ENCODE assay signal across 8 cellular contexts in genomic region chr18:42114310-42114943, GRCh38.
DNase-seq lines count a peak whose midpoint lies in the region; ATAC-seq and TF ChIP-seq lines count a peak whose summit lies in the region.

No MANE protein-coding gene starts in this region.

- peak overlapping the region; percentile 70 for H3K27ac ChIP-seq in OCI-LY3 (ENCODE audit: low read length)
- H3K27ac ChIP-seq in neural cell (ENCODE audit: low read length), result peak overlapping the region; percentile 15
- peak overlapping the region in 2 of 4 donors; percentile 47 to 53 for H3K27ac ChIP-seq in tibial nerve

- H3K9ac ChIP-seq in OCI-LY3 (ENCODE audit: low read length) (peak overlapping the region; percentile 58), neural cell (ENCODE audit: low read length) (no peak overlapping the region)

- peak overlapping the region; percentile 97 for H2AFZ ChIP-seq in OCI-LY3 (ENCODE audit: low read depth, low read length)
- no peak overlapping the region for H2AFZ ChIP-seq in neural cell (ENCODE audit: low read depth, low read length)

- peak; percentile 87 for ATAC-seq in GM21825 (IDR thresholded peaks at IDR 0.05; ENCODE audit: unreplicated experiment)
- peak; percentile 60 to 78 for ATAC-seq in activated T-cell treated with anti-CD3 and anti-CD28 coated beads, Interleukin-2, amount 50 U/mL, for 4 hours

- H3K4me1 Mint-ChIP-seq in activated T-cell treated with anti-CD3 and anti-CD28 coated beads, Interleukin-2, amount 50 U/mL, for 4 hours (ENCODE audit: low read depth), result peaks cover 12% of the 10 kb centered on the region

- H3K4me3 ChIP-seq in OCI-LY3 (ENCODE audit: low read length), result peak overlapping the region; percentile 37
- no peak overlapping the region for H3K4me3 ChIP-seq in fibroblast of mammary gland (ENCODE audit: control insufficient read depth, low read depth, low read length)
- H3K4me3 ChIP-seq in neural cell (ENCODE audit: low read length), result no peak overlapping the region
- H3K4me3 ChIP-seq in tibial nerve, result no peak overlapping the region

- no peaks in the 10 kb centered on the region for H3K36me3 Mint-ChIP-seq in activated T-cell treated with anti-CD3 and anti-CD28 coated beads, Interleukin-2, amount 50 U/mL, for 4 hours (ENCODE audit: insufficient read depth)

- no peaks in the 10 kb centered on the region for H4K20me1 ChIP-seq in OCI-LY3 (ENCODE audit: insufficient read depth, low read length)
- no peaks in the 10 kb centered on the region for H4K20me1 ChIP-seq in neural cell (ENCODE audit: insufficient read depth)

- H3K27me3 Mint-ChIP-seq in activated T-cell treated with anti-CD3 and anti-CD28 coated beads, Interleukin-2, amount 50 U/mL, for 4 hours (ENCODE audit: low read depth), result no peaks in the 10 kb centered on the region

- in situ Hi-C loops in G401 (cut with HindIII; ENCODE audit: low sequenced_read_pairs), result no loop called here
- in situ Hi-C loops in KBM-7 (cut with MboI; ENCODE audit: low pct_unique_long_range_greater_than_20kb, low sequenced_read_pairs), result no loop called here

- TF ChIP-seq CTCF in OCI-LY3 (IDR thresholded peaks at IDR 0.05; ENCODE audit: low read depth, low read length) (peak; percentile 99), fibroblast of mammary gland (conservative IDR thresholded peaks at IDR 0.05; ENCODE audit: control insufficient read depth, insufficient read depth, low read depth, low read length) (peak; percentile 93), neural cell (IDR thresholded peaks at IDR 0.05; ENCODE audit: poor library complexity, severe bottlenecking) (peak; percentile 95), tibial nerve (IDR thresholded peaks at IDR 0.05) (peak; percentile 76 to 87 (median 81))

- peak overlapping the region; percentile 68 for H3K4me2 ChIP-seq in OCI-LY3 (ENCODE audit: low read length)
- no peak overlapping the region for H3K4me2 ChIP-seq in neural cell (ENCODE audit: low read length)

- no peaks in the 10 kb centered on the region for H3F3A ChIP-seq in neural cell (ENCODE audit: insufficient read depth, low read length, poor library complexity, severe bottlenecking)

- H3K4me1 ChIP-seq in OCI-LY3 (ENCODE audit: low read length) (peaks cover 20% of the 10 kb centered on the region), tibial nerve (peaks cover 0 to 15% (median 6%) of the 10 kb centered on the region in 4 donors)

- 13 to 14% methylated on average over 7 of the region's 7 CpGs for WGBS in tibial nerve, 2 donors

- no peaks in the 10 kb centered on the region for H3K9me3 Mint-ChIP-seq in activated T-cell treated with anti-CD3 and anti-CD28 coated beads, Interleukin-2, amount 50 U/mL, for 4 hours

- no peaks in the 10 kb centered on the region for H3K79me2 ChIP-seq in OCI-LY3 (ENCODE audit: low read length)
- H3K79me2 ChIP-seq in neural cell (replicated peaks; ENCODE audit: insufficient read depth, low read length), result no peaks in the 10 kb centered on the region

- H3K4me3 Mint-ChIP-seq in activated T-cell treated with anti-CD3 and anti-CD28 coated beads, Interleukin-2, amount 50 U/mL, for 4 hours, result no peak overlapping the region

- peak; percentile 12 for TF ChIP-seq EP300 in neural cell (conservative IDR thresholded peaks at IDR 0.05; ENCODE audit: poor library complexity, severe bottlenecking)
- TF ChIP-seq EP300 in tibial nerve (IDR thresholded peaks at IDR 0.05), result no peak

- DNase-seq in G401 (ENCODE audit: low spot score), result peak; percentile 95
- DNase-seq in KBM-7, result peak; percentile 87
- peak; percentile 20 for DNase-seq in activated T-cell treated with anti-CD3 and anti-CD28 coated beads, Interleukin-2, amount 50 U/mL, for 4 hours
- DNase-seq in fibroblast of mammary gland (ENCODE audit: low read depth), result peak; percentile 77
- peak; percentile 31 to 90 for DNase-seq in tibial nerve (ENCODE audit: low spot score in 2 of 2)

- H3K36me3 ChIP-seq in OCI-LY3 (replicated peaks; ENCODE audit: low read depth, low read length) (no peaks in the 10 kb centered on the region), neural cell (ENCODE audit: insufficient read depth, low read length) (no peaks in the 10 kb centered on the region), tibial nerve (no peaks in the 10 kb centered on the region)

- no peak for TF ChIP-seq POLR2A in tibial nerve (IDR thresholded peaks at IDR 0.05)

- peak; percentile 99 for TF ChIP-seq RAD21 in neural cell (conservative IDR thresholded peaks at IDR 0.05)

- H3K9me2 ChIP-seq in neural cell (ENCODE audit: insufficient read depth, low read length), result no peaks in the 10 kb centered on the region

- H3K9me3 ChIP-seq in OCI-LY3 (ENCODE audit: insufficient read depth, low read length) (no peaks in the 10 kb centered on the region), neural cell (ENCODE audit: low read length) (no peaks in the 10 kb centered on the region), tibial nerve (no peaks in the 10 kb centered on the region)

- H3K27me3 ChIP-seq in OCI-LY3 (ENCODE audit: low read depth, low read length), result no peaks in the 10 kb centered on the region
- H3K27me3 ChIP-seq in neural cell (ENCODE audit: insufficient read depth, low read depth, low read length), result no peaks in the 10 kb centered on the region
- no peaks in the 10 kb centered on the region for H3K27me3 ChIP-seq in tibial nerve

TF ChIP-seq in neural cell, 6 proteins besides CTCF, POLR2A, EP300 and RAD21:
- no peak for TF ChIP-seq MXI1 (conservative IDR thresholded peaks at IDR 0.05; ENCODE audit: poor library complexity, severe bottlenecking)
- TF ChIP-seq REST (IDR thresholded peaks at IDR 0.05; ENCODE audit: borderline replicate concordance), result no peak
- TF ChIP-seq POLR2AphosphoS5 (IDR thresholded peaks at IDR 0.05), result no peak
- TF ChIP-seq SMC3 (conservative IDR thresholded peaks at IDR 0.05; ENCODE audit: poor library complexity), result peak; percentile 98
- no peak for TF ChIP-seq EZH2 (IDR thresholded peaks at IDR 0.05; ENCODE audit: borderline replicate concordance, insufficient read depth, low read length, poor library complexity, severe bottlenecking)

Comparison
In these comparisons a context has a peak if more than half of its experiments do, and no peak if none do; other contexts are left out.
1. DNase-seq: peak in every context shown above with its lines; median percentile 95 in G401; 87 in KBM-7; 77 in fibroblast of mammary gland; 60 in tibial nerve; 20 in activated T-cell treated with anti-CD3 and anti-CD28 coated beads, Interleukin-2, amount 50 U/mL, for 4 hours.